In the genomic region with DNA sequence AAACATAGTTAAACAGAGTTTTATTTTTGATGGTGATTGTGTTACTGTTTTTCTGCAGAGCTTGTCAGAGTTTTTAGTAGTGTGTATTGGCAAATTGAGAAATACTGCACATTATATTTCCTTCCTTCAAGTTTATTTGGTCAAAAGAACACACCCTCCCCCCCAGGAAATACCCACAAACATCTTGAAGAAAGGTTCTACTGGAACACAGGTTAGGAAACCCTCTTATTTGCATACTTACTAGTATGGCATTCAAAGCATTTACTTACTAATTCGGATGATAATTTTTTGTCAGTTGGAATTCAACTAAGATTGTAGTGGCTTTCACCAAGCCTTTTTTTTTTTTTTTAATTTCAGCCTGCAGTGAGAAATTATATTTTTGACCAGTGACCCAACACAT, we compare ENCODE assay signal across 9 cellular contexts. TPM values are rescaled to one million over a fixed set of nuclear protein-coding genes. Genes with fewer than 3 reads are reported as not detected.
A peak's percentile ranks its signal among the peaks of the same experiment; 100 is the strongest.
DNase-seq lines count a peak whose midpoint lies in the region; ATAC-seq and TF ChIP-seq lines count a peak whose summit lies in the region.
"Had no signal": no experiment of that assay in that cellular context is flagged by ENCODE, and none has a peak within 500 bp of the region (broad histone marks: within the 10 kb centered on the region; RNA-seq: fewer than 3 reads in every experiment).

No MANE protein-coding gene starts in this region.

- peak overlapping the region; percentile 53 for H3K27ac ChIP-seq in smooth muscle cell (ENCODE audit: low read depth)

- POLR2A ChIA-PET in activated CD4-positive, alpha-beta T cell treated with anti-CD3 and anti-CD28 coated beads for 36 hours (lab: Charles Lee), result no interaction called here

- peak overlapping the region; percentile 1 for H3K4me3 Mint-ChIP-seq in activated CD4-positive, alpha-beta T cell treated with anti-CD3 and anti-CD28 coated beads for 36 hours

- no peaks in the 10 kb centered on the region for H3F3A ChIP-seq in smooth muscle cell (ENCODE audit: low read depth)

- peak overlapping the region; percentile 82 for H3K27ac Mint-ChIP-seq in activated CD4-positive, alpha-beta T cell treated with anti-CD3 and anti-CD28 coated beads for 36 hours

- H3K36me3 ChIP-seq in adipocyte (ENCODE audit: control insufficient read depth, insufficient read depth, low read length, severe bottlenecking), result peaks cover 4% of the 10 kb centered on the region
- H3K36me3 ChIP-seq in smooth muscle cell (ENCODE audit: low read depth), result no peaks in the 10 kb centered on the region

- H3K4me1 ChIP-seq in adipocyte (ENCODE audit: control insufficient read depth, insufficient read depth, low read length) (peaks cover 34% of the 10 kb centered on the region), smooth muscle cell (ENCODE audit: low read depth) (no peaks in the 10 kb centered on the region)

- H3K4me3 ChIP-seq in adipocyte (ENCODE audit: low read length), result no peak overlapping the region
- no peak overlapping the region for H3K4me3 ChIP-seq in smooth muscle cell

- DNase-seq in activated CD4-positive, alpha-beta T cell treated with anti-CD3 and anti-CD28 coated beads for 36 hours, result no peak
- DNase-seq in activated CD4-positive, alpha-beta T cell treated with anti-CD3 and anti-CD28 coated beads, Interleukin-2, amount 50 U/mL, for 4 hours, result no peak
- no peak for DNase-seq in adipocyte (ENCODE audit: low read depth)
- DNase-seq in smooth muscle cell (lab: John Stamatoyannopoulos, UW; ENCODE audit: unreplicated experiment), result no peak
- no peak for DNase-seq in effector CD8-positive, alpha-beta T cell (lab: John Stamatoyannopoulos, UW)
- DNase-seq in activated CD8-positive, alpha-beta memory T cell treated with anti-CD3 and anti-CD28 coated beads for 24 hours, result no peak
- DNase-seq: Right ventricle myocardium superior had no signal

- CTCF ChIA-PET in activated CD4-positive, alpha-beta T cell treated with anti-CD3 and anti-CD28 coated beads for 36 hours (lab: Charles Lee), result interaction anchor here (0.9 to 2.0 kb wide), 6 partner anchors 10 to 77 kb away, joined by 3 to 10 read pairs (median 4); partner anchors contain the start of gene CAB39

- no peak for ATAC-seq in activated CD4-positive, alpha-beta T cell treated with anti-CD3 and anti-CD28 coated beads for 36 hours
- peak; percentile 80 for ATAC-seq in HG03460 (IDR thresholded peaks at IDR 0.05; ENCODE audit: unreplicated experiment)
- ATAC-seq in GM19455 (IDR thresholded peaks at IDR 0.05; ENCODE audit: unreplicated experiment), result no peak

- H2AFZ ChIP-seq in smooth muscle cell (ENCODE audit: low read depth), result no peak overlapping the region

- no peak overlapping the region for H3K4me2 ChIP-seq in smooth muscle cell

- H3K27me3 Mint-ChIP-seq in activated CD4-positive, alpha-beta T cell treated with anti-CD3 and anti-CD28 coated beads for 36 hours, result no peaks in the 10 kb centered on the region

- H3K4me1 Mint-ChIP-seq in activated CD4-positive, alpha-beta T cell treated with anti-CD3 and anti-CD28 coated beads for 36 hours, result peaks cover 86% of the 10 kb centered on the region

- H4K20me1 ChIP-seq in smooth muscle cell (ENCODE audit: low read depth), result peaks cover 96% of the 10 kb centered on the region

- whole genome bisulfite sequencing in smooth muscle cell (ENCODE audit: low lambda C conversion rate), result 35% methylated on average over 1 of the region's 1 CpG

- intact Hi-C loops in activated CD4-positive, alpha-beta T cell treated with anti-CD3 and anti-CD28 coated beads for 36 hours (cut with DNase I, micrococcal nuclease), result loop anchor here in 1 of 2 experiments (2.0 kb wide), 1 partner anchor 77 kb away; no protein-coding TSS in a partner anchor

- H3K27me3 ChIP-seq in adipocyte (replicated peaks; ENCODE audit: control insufficient read depth, insufficient read depth, low read length) (no peaks in the 10 kb centered on the region), smooth muscle cell (ENCODE audit: low read depth) (no peaks in the 10 kb centered on the region)

- peaks cover 88% of the 10 kb centered on the region for H3K79me2 ChIP-seq in smooth muscle cell (ENCODE audit: low read depth)

- H3K36me3 Mint-ChIP-seq in activated CD4-positive, alpha-beta T cell treated with anti-CD3 and anti-CD28 coated beads for 36 hours (ENCODE audit: low read depth), result peaks cover 50% of the 10 kb centered on the region

- H3K9me3 Mint-ChIP-seq in activated CD4-positive, alpha-beta T cell treated with anti-CD3 and anti-CD28 coated beads for 36 hours (ENCODE audit: low read depth), result no peaks in the 10 kb centered on the region

- H3K9ac ChIP-seq in adipocyte (ENCODE audit: low read length), result peak overlapping the region; percentile 44
- H3K9ac ChIP-seq in smooth muscle cell (ENCODE audit: low read depth), result no peak overlapping the region

- H3K9me3 ChIP-seq in adipocyte (ENCODE audit: control insufficient read depth, low read length), result no peaks in the 10 kb centered on the region
- H3K9me3 ChIP-seq in smooth muscle cell (replicated peaks; ENCODE audit: low read depth), result no peaks in the 10 kb centered on the region

- TF ChIP-seq CTCF in smooth muscle cell (IDR thresholded peaks at IDR 0.05; ENCODE audit: borderline replicate concordance, insufficient read depth, poor library complexity, severe bottlenecking), result no peak

RNA-seq across cellular contexts. Expression of gene CAB39, which starts 9.1 kb away (rescaled TPM):
- total RNA-seq in activated CD4-positive, alpha-beta T cell treated with anti-CD3 and anti-CD28 coated beads for 36 hours, result 100 to 1,000 TPM; 122 to 148 TPM
- 62.4 and 62.7 TPM in 2 replicates for total RNA-seq in smooth muscle cell
- 21.7 and 25.5 TPM in 2 replicates for polyA plus RNA-seq in smooth muscle cell
